Comparison of ENCODE assay signal across 24 cellular contexts in the genomic region with DNA sequence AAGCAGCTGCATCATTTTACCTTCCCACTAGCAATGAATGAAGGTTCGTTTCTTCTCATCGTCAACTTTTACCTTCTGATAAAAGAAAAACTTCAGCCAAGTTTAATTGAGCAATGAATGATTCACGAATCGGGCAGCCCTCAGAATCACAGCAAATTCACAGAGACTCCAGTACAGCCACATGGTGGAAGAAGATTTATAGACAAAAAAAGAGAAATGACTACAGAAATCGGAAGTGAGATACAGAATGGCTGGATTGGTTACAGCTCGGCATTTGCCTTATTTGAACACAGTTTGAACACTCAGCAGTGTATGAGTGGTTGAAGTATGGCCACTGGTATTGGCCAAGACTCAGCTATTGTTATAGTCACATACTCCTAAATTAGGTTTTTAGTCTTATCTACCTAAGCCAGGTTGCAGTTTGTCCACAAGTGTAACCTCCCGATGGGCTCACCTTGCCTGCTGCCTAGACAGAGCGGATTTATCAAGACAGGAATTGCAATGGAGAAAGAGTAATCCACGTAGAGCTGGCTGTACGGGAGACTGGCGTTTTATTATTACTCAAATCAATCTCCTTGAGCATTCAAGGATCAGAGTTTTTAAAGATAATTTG. TPM values are rescaled to one million over a fixed set of nuclear protein-coding genes. Genes with fewer than 3 reads are reported as not detected.
DNase-seq lines count a peak whose midpoint lies in the region; ATAC-seq and TF ChIP-seq lines count a peak whose summit lies in the region.
"Had no signal": no experiment of that assay in that cellular context is flagged by ENCODE, and none has a peak within 500 bp of the region (broad histone marks: within the 10 kb centered on the region; RNA-seq: fewer than 3 reads in every experiment).

No MANE protein-coding gene starts in this region.

- H3K36me3 ChIP-seq in GM23248 (ENCODE audit: low read depth) (no peaks in the 10 kb centered on the region), adrenal gland (replicated peaks in 1 of 2) (no peaks in the 10 kb centered on the region), right lobe of liver (no peaks in the 10 kb centered on the region), testis (ENCODE audit: low read depth, missing control alignments) (no peaks in the 10 kb centered on the region)
- H3K36me3 ChIP-seq: heart right ventricle, neutrophil had no signal

- H3K9ac ChIP-seq in GM23248 = no peak overlapping the region
- H3K9ac ChIP-seq: SK-N-SH had no signal

- H3K4me1 Mint-ChIP-seq in progenitor cell of endocrine pancreas (ENCODE audit: low read depth) = peaks cover 11% of the 10 kb centered on the region
- H3K4me1 Mint-ChIP-seq: immature natural killer cell had no signal

- H3K27ac Mint-ChIP-seq in progenitor cell of endocrine pancreas = no peak overlapping the region
- H3K27ac Mint-ChIP-seq: activated naive CD8-positive, alpha-beta T cell; HFFc6; immature natural killer cell had no signal

- 75 to 77% methylated on average over 11 of the region's 11 CpGs for WGBS in GM23248 (ENCODE audit: low coverage in 1 of 2, low lambda C conversion rate in 2 of 2, missing lambda C conversion rate in 2 of 2), 2 experiments
- WGBS in adrenal gland, 4 donors = 54 to 73% (median 63%) methylated on average over 11 of the region's 11 CpGs
- 41% methylated on average over 11 of the region's 11 CpGs for WGBS in right lobe of liver (ENCODE audit: insufficient coverage, low coverage, low lambda C conversion rate, missing lambda C conversion rate)
- WGBS in testis, 2 donors = 90 to 92% methylated on average over 11 of the region's 11 CpGs

- TF ChIP-seq CTCF in adrenal gland (IDR thresholded peaks at IDR 0.05) (no peak), right lobe of liver (IDR thresholded peaks at IDR 0.05) (no peak), progenitor cell of endocrine pancreas (IDR thresholded peaks at IDR 0.05; ENCODE audit: unreplicated experiment) (no peak), testis (IDR thresholded peaks at IDR 0.05) (no peak)

- H3K4me3 Mint-ChIP-seq in progenitor cell of endocrine pancreas (ENCODE audit: low read depth) = no peak overlapping the region
- H3K4me3 Mint-ChIP-seq: activated naive CD8-positive, alpha-beta T cell; HFFc6; immature natural killer cell had no signal

- H4K20me1 ChIP-seq in GM23248 (ENCODE audit: insufficient read depth) = peaks cover 24% of the 10 kb centered on the region; the same call in 1 of the 2 replicates

- in situ Hi-C loops in GM23248 (cut with MboI) = no loop called here

- H3K27ac ChIP-seq in GM23248 (no peak overlapping the region), adrenal gland (no peak overlapping the region), right lobe of liver (peak overlapping the region; percentile 11 to 87 (median 47)), testis (no peak overlapping the region)
- H3K27ac ChIP-seq: body of pancreas, neutrophil had no signal

- no peaks in the 10 kb centered on the region for H3K9me3 Mint-ChIP-seq in progenitor cell of endocrine pancreas (ENCODE audit: low read depth)
- H3K9me3 Mint-ChIP-seq: HFFc6 had no signal

- H3K4me2 ChIP-seq in GM23248 (ENCODE audit: unreplicated experiment) = no peak overlapping the region
- H3K4me2 ChIP-seq: SK-N-SH had no signal

- H3F3A ChIP-seq in GM23248 (ENCODE audit: insufficient read depth) = peaks cover 21% of the 10 kb centered on the region

- DNase-seq in GM23248 (peak; percentile 43), NCI-H226 (peak; percentile 39), adrenal gland (peak in 4 of 7 donors; percentile 20 to 35 (median 28)), right lobe of liver (no peak), progenitor cell of endocrine pancreas (ENCODE audit: low spot score, unreplicated experiment) (no peak), cerebellum (ENCODE audit: low spot score) (no peak), testis (no peak)
- DNase-seq: activated CD4-positive, alpha-beta T cell treated with anti-CD3 and anti-CD28 coated beads for 4 hours; body of pancreas; cortex of kidney; DMS79; heart right ventricle; HFFc6; immature natural killer cell; IMR-90; MM.1S; NCI-H1694 treated with DMSO at 0.1 percent for 48 hours; NCI-H2227 treated with DMSO at 0.1 percent for 48 hours; SK-N-SH; T-helper 9 cell had no signal

- ATAC-seq in right lobe of liver = peak in 1 of 4 donors; percentile 24
- no peak for ATAC-seq in GM18870 (IDR thresholded peaks at IDR 0.05; ENCODE audit: unreplicated experiment)
- ATAC-seq: body of pancreas had no signal

- H3K36me3 Mint-ChIP-seq in progenitor cell of endocrine pancreas (ENCODE audit: insufficient read depth) = no peaks in the 10 kb centered on the region
- H3K36me3 Mint-ChIP-seq: activated naive CD8-positive, alpha-beta T cell; immature natural killer cell had no signal

- H3K9me3 ChIP-seq in GM23248 (ENCODE audit: low read depth) (no peaks in the 10 kb centered on the region), adrenal gland (replicated peaks in 1 of 3) (no peaks in the 10 kb centered on the region), right lobe of liver (no peaks in the 10 kb centered on the region), testis (no peaks in the 10 kb centered on the region)
- H3K9me3 ChIP-seq: body of pancreas, heart right ventricle, neutrophil, SK-N-SH had no signal

- intact Hi-C loops in adrenal gland (cut with DNase I) = no loop called here
- intact Hi-C loops in right lobe of liver (cut with DNase I) = no loop called here
- intact Hi-C loops in testis (cut with DNase I; ENCODE audit: low total_unique reads) = no loop called here

- TF ChIP-seq POLR2A in adrenal gland (IDR thresholded peaks at IDR 0.05) (no peak), right lobe of liver (IDR thresholded peaks at IDR 0.05) (no peak), testis (IDR thresholded peaks at IDR 0.05) (no peak)

- no peaks in the 10 kb centered on the region for H3K27me3 ChIP-seq in GM23248 (replicated peaks; ENCODE audit: insufficient read depth)
- no peaks in the 10 kb centered on the region for H3K27me3 ChIP-seq in adrenal gland
- H3K27me3 ChIP-seq in right lobe of liver = no peaks in the 10 kb centered on the region
- no peaks in the 10 kb centered on the region for H3K27me3 ChIP-seq in testis
- H3K27me3 ChIP-seq: body of pancreas, heart right ventricle, neutrophil had no signal

- H3K27me3 Mint-ChIP-seq in progenitor cell of endocrine pancreas = no peaks in the 10 kb centered on the region

- peaks cover 9% of the 10 kb centered on the region for H3K4me1 ChIP-seq in GM23248 (ENCODE audit: insufficient read depth)
- no peaks in the 10 kb centered on the region for H3K4me1 ChIP-seq in adrenal gland (replicated peaks in 1 of 2)
- H3K4me1 ChIP-seq in right lobe of liver = peaks cover 0 to 93% (median 31%) of the 10 kb centered on the region in 4 donors
- H3K4me1 ChIP-seq in testis = no peaks in the 10 kb centered on the region
- H3K4me1 ChIP-seq: body of pancreas had no signal

- peaks cover 99% of the 10 kb centered on the region for H3K79me2 ChIP-seq in GM23248 (ENCODE audit: insufficient read depth)

- no peak overlapping the region for H3K4me3 ChIP-seq in GM23248
- no peak overlapping the region for H3K4me3 ChIP-seq in adrenal gland
- H3K4me3 ChIP-seq in right lobe of liver = no peak overlapping the region
- no peak overlapping the region for H3K4me3 ChIP-seq in testis
- H3K4me3 ChIP-seq: body of pancreas, heart right ventricle, lung had no signal

- no peak overlapping the region for H2AFZ ChIP-seq in GM23248

- no peaks in the 10 kb centered on the region for H3K9me2 ChIP-seq in GM23248 (ENCODE audit: insufficient read depth)
- H3K9me2 ChIP-seq: SK-N-SH had no signal

RNA-seq across cellular contexts. Expression of a gene that starts 15.3 kb away (rescaled TPM):
- total RNA-seq in GM23248 (2014; rRNA removed; shearing (Covaris generic)) = 49.1 and 65.4 TPM in 2 replicates
- polyA plus RNA-seq in GM23248 (2016; fragmentation: Nextera tagmentation; extraction: Ambion mirVana) (108 and 110 TPM in 2 replicates), adrenal gland (1 to 10 TPM in 2 of 3 donors, under 1 TPM in 1; 0.80 to 3.6 (median 1.4) TPM), testis (ENCODE audit: insufficient read depth, low read depth, low replicate concordance) (29.0 TPM)
- total RNA-seq in adrenal gland (10 to 100 TPM in 1 of 8 donors, 1 to 10 TPM in 7; 1.4 to 12.4 (median 4.0) TPM), right lobe of liver (100 to 1,000 TPM; 108 to 171 (median 123) TPM), progenitor cell of endocrine pancreas (12.6 and 13.8 TPM in 2 replicates), cerebellum (13.3 TPM), testis (10 to 100 TPM; 40.1 to 42.0 TPM)

Comparison
In these comparisons a context has a peak if more than half of its experiments do, and no peak if none do; other contexts are left out.
1. DNase-seq: peak in GM23248 (single experiment), NCI-H226 (single experiment) and adrenal gland (4 of 7); none in right lobe of liver (0 of 3), progenitor cell of endocrine pancreas (single experiment), cerebellum (single experiment) and testis (single experiment).
2. H3K27ac ChIP-seq: peak in right lobe of liver (3 of 3); none in GM23248 (single experiment), adrenal gland (0 of 5) and testis (0 of 2).